Comparison of ENCODE assay signal across 30 cellular contexts in genomic region chr15:92418864-92419263, GRCh38. TPM values are rescaled to one million over a fixed set of nuclear protein-coding genes. Genes with fewer than 3 reads are reported as not detected.
DNase-seq lines count a peak whose midpoint lies in the region; ATAC-seq, FAIRE-seq and TF ChIP-seq lines count a peak whose summit lies in the region.
"Had no signal": no experiment of that assay in that cellular context is flagged by ENCODE, and none has a peak within 500 bp of the region (broad histone marks: within the 10 kb centered on the region; RNA-seq: fewer than 3 reads in every experiment).

No MANE protein-coding gene starts in this region.

- FAIRE-seq in H1 (lab: Jason Lieb, UNC) = no peak
- FAIRE-seq: GM12892 had no signal

- no peaks in the 10 kb centered on the region for H3K9me3 ChIP-seq in H1 (ENCODE audit: insufficient read depth in 2 of 2, low read depth in 1 of 2, low read length in 1 of 2)
- H3K9me3 ChIP-seq in esophagus muscularis mucosa = no peaks in the 10 kb centered on the region
- H3K9me3 ChIP-seq: BE2C, SK-N-SH had no signal

- H3K79me2 ChIP-seq in H1 (ENCODE audit: control insufficient read depth in 1 of 2, insufficient read depth in 2 of 2, low read length in 2 of 2) = no peaks in the 10 kb centered on the region

- no peak overlapping the region for H2BK15ac ChIP-seq in H1 (ENCODE audit: low read length)

- H2AFZ ChIP-seq in H1 (ENCODE audit: low read length) = no peak overlapping the region

- no peak overlapping the region for H4K5ac ChIP-seq in H1 (ENCODE audit: insufficient read length, low read depth, low read length)

- H3K79me1 ChIP-seq in H1 (ENCODE audit: low read depth, low read length) = no peaks in the 10 kb centered on the region; the same call in 1 of the 2 replicates

- no peak overlapping the region for H3K56ac ChIP-seq in H1 (replicated peaks; ENCODE audit: insufficient read length, low read depth, low read length)

- no peaks in the 10 kb centered on the region for H3K23me2 ChIP-seq in H1 (ENCODE audit: low read depth, low read length)

- CTCF ChIA-PET in H1 (lab: Charles Lee; ENCODE audit: partially characterized antibody) = interaction anchor here (0.9 to 4.9 kb wide), 10 partner anchors 9 to 323 kb away, joined by 3 to 26 read pairs (median 4); partner anchors contain the start of gene ST8SIA2

- no peak overlapping the region for H2AK5ac ChIP-seq in H1 (ENCODE audit: low read depth, low read length)

- no peak overlapping the region for H4K91ac ChIP-seq in H1 (replicated peaks; ENCODE audit: insufficient read length, low read length)

- H3K9ac ChIP-seq in H1 (replicated peaks in 1 of 4; ENCODE audit: extremely low read depth in 1 of 4, low read depth in 3 of 4, low read length in 3 of 4) = no peak overlapping the region
- H3K9ac ChIP-seq: SK-N-SH had no signal

- no peak overlapping the region for H2BK12ac ChIP-seq in H1 (ENCODE audit: low read depth, low read length)

- no peak overlapping the region for H2BK120ac ChIP-seq in H1 (replicated peaks; ENCODE audit: low read depth, low read length)

- TF ChIP-seq CTCF in H1 (IDR thresholded peaks at IDR 0.05; ENCODE audit: control extremely low read depth in 1 of 3, insufficient read depth in 1 of 3, low read depth in 1 of 3, low read length in 3 of 3) = peak in 2 of 3 experiments; percentile 2 to 32; a peak in 1 of 4 replicates
- TF ChIP-seq CTCF in esophagus muscularis mucosa (IDR thresholded peaks at IDR 0.05) = no peak

- no peak overlapping the region for H3K4ac ChIP-seq in H1 (replicated peaks; ENCODE audit: insufficient read length, low read depth, low read length)

- H4K8ac ChIP-seq in H1 (ENCODE audit: extremely low read depth, insufficient read depth, low read length) = no peak overlapping the region

- H2BK5ac ChIP-seq in H1 (ENCODE audit: low read depth, low read length) = no peak overlapping the region

- no peak overlapping the region for H3K23ac ChIP-seq in H1 (ENCODE audit: insufficient read length)

- TF ChIP-seq RAD21 in H1 (IDR thresholded peaks at IDR 0.05 in 1 of 2, conservative IDR thresholded peaks at IDR 0.05 in 1 of 2; ENCODE audit: low read depth in 2 of 2, low read length in 2 of 2) = peak in 1 of 2 experiments; percentile 22; a peak in 1 of 4 replicates

- H3K4me3 ChIP-seq in H1 (ENCODE audit: extremely low read depth in 1 of 4, insufficient read depth in 2 of 4, low read depth in 3 of 4, low read length in 4 of 4) = no peak overlapping the region
- H3K4me3 ChIP-seq in esophagus muscularis mucosa = no peak overlapping the region

- no peaks in the 10 kb centered on the region for H4K20me1 ChIP-seq in H1 (replicated peaks in 1 of 2; ENCODE audit: control insufficient read depth in 1 of 2, insufficient read depth in 2 of 2, low read length in 2 of 2)

- intact Hi-C loops in esophagus muscularis mucosa (cut with DNase I) = no loop called here

- POLR2A ChIA-PET in H1 (lab: Charles Lee; ENCODE audit: partially characterized antibody) = no interaction called here

- no peak overlapping the region for H3K18ac ChIP-seq in H1 (ENCODE audit: extremely low read depth, low read length)

- no peak overlapping the region for H2BK20ac ChIP-seq in H1 (ENCODE audit: low read length)

- no peak for TF ChIP-seq POLR2A in H1 (IDR thresholded peaks at IDR 0.05; ENCODE audit: control extremely low read depth in 1 of 2, low read depth in 2 of 2, low read length in 2 of 2)
- TF ChIP-seq POLR2A in esophagus muscularis mucosa (IDR thresholded peaks at IDR 0.05; ENCODE audit: low read depth) = no peak

- no peak overlapping the region for H3K14ac ChIP-seq in H1 (ENCODE audit: insufficient read length)

- no peak for TF ChIP-seq EP300 in H1 (IDR thresholded peaks at IDR 0.05; ENCODE audit: borderline replicate concordance in 1 of 2, low read depth in 2 of 2, low read length in 2 of 2)
- TF ChIP-seq EP300 in esophagus muscularis mucosa (IDR thresholded peaks at IDR 0.05) = no peak

- DNase-seq in NCI-H82 (lab: John Stamatoyannopoulos, UW) (peak; percentile 15), NCI-H82 treated with DMSO at 0.1 percent for 48 hours (lab: John Stamatoyannopoulos, UW; ENCODE audit: unreplicated experiment) (no peak), H1 (ENCODE audit: low read depth in 1 of 2, low spot score in 2 of 2) (no peak), mesenteric fat pad (ENCODE audit: low spot score) (peak; percentile 49), NCI-H446 (lab: John Stamatoyannopoulos, UW) (no peak), esophagus muscularis mucosa (ENCODE audit: extremely low spot score) (no peak)
- DNase-seq: ACHN; BE2C; CD8-positive, alpha-beta memory T cell; DMS 273 treated with DMSO at 0.1 percent for 48 hours; DMS79; EL; GF-D8; H7; HFFc6; KG1; MM.1S; NCI-H1417; NCI-H1694; NCI-H2029 treated with DMSO at 0.1 percent for 48 hours; NCI-H2171; NCI-H345; NCI-H748 treated with DMSO at 0.1 percent for 48 hours; NK-92 treated with Interleukin-12 subunit alpha and Interleukin-12 subunit beta, amount 100 ng/mL, for 24 hours; PC-3; SK-N-SH had no signal

- H3K36me3 ChIP-seq in H1 (ENCODE audit: control insufficient read depth in 2 of 4, insufficient read depth in 4 of 4, low read length in 3 of 4) = no peaks in the 10 kb centered on the region
- no peaks in the 10 kb centered on the region for H3K36me3 ChIP-seq in esophagus muscularis mucosa

- no peak overlapping the region for H3K27ac ChIP-seq in H1 (ENCODE audit: low read depth, low read length)
- H3K27ac ChIP-seq in esophagus muscularis mucosa (replicated peaks in 1 of 4) = no peak overlapping the region
- H3K27ac ChIP-seq: 22Rv1 had no signal

- ATAC-seq in GM19397 (IDR thresholded peaks at IDR 0.05; ENCODE audit: unreplicated experiment) = no peak
- ATAC-seq: PC-3 had no signal

- H3K4me2 ChIP-seq in H1 (ENCODE audit: insufficient read depth in 1 of 2, low read depth in 2 of 2, low read length in 2 of 2) = no peak overlapping the region
- H3K4me2 ChIP-seq: SK-N-SH had no signal

- H3K27me3 ChIP-seq in H1 (replicated peaks in 1 of 4; ENCODE audit: control insufficient read depth in 3 of 4, extremely low read depth in 1 of 4, insufficient read depth in 3 of 4, low read length in 3 of 4) (no peaks in the 10 kb centered on the region), esophagus muscularis mucosa (peaks cover 0 to 10% (median 0%) of the 10 kb centered on the region in 4 donors)
- H3K27me3 ChIP-seq: BE2C had no signal

- 91% methylated on average over 7 of the region's 7 CpGs; no CpG with 5 or more reads in 1 of the 2 experiments for WGBS in H1 (ENCODE audit: extremely low coverage in 1 of 2, insufficient coverage in 1 of 2, insufficient read length in 1 of 2, insufficient replicate concordance in 2 of 2, low coverage in 1 of 2, low lambda C conversion rate in 2 of 2, missing lambda C conversion rate in 1 of 2), 2 experiments
- 83% methylated on average over 6 of the region's 7 CpGs for WGBS in esophagus muscularis mucosa

- peaks cover 0 to 6% (median 0%) of the 10 kb centered on the region in 4 experiments; a peak in 2 of 7 replicates for H3K4me1 ChIP-seq in H1 (replicated peaks in 1 of 4; ENCODE audit: control insufficient read depth in 3 of 4, insufficient read depth in 4 of 4, low read length in 3 of 4)
- peaks cover 0 to 2% (median 0%) of the 10 kb centered on the region in 4 donors for H3K4me1 ChIP-seq in esophagus muscularis mucosa
- H3K4me1 ChIP-seq: BE2C had no signal

TF ChIP-seq in H1, 55 proteins besides CTCF, POLR2A, EP300 and RAD21:
- no peak for TF ChIP-seq SAP30 (IDR thresholded peaks at IDR 0.05; ENCODE audit: insufficient read depth, insufficient replicate concordance, low read length)
- TF ChIP-seq E2F6 (IDR thresholded peaks at IDR 0.05) = no peak
- TF ChIP-seq SIRT6 (IDR thresholded peaks at IDR 0.05; ENCODE audit: low read length) = no peak
- no peak for TF ChIP-seq KDM4A (IDR thresholded peaks at IDR 0.05; ENCODE audit: low read depth, low read length, severe bottlenecking)
- no peak for TF ChIP-seq TCF12 (IDR thresholded peaks at IDR 0.05; ENCODE audit: low read depth, low read length)
- no peak for TF ChIP-seq RFX5 (IDR thresholded peaks at IDR 0.05; ENCODE audit: borderline replicate concordance, low read depth, low read length)
- TF ChIP-seq SIN3A (conservative IDR thresholded peaks at IDR 0.05 in 1 of 2, IDR thresholded peaks at IDR 0.05 in 1 of 2; ENCODE audit: low read depth in 1 of 2, low read length in 2 of 2) = no peak
- no peak for TF ChIP-seq HDAC6 (IDR thresholded peaks at IDR 0.05; ENCODE audit: low read depth, low read length)
- no peak for TF ChIP-seq CEBPB (IDR thresholded peaks at IDR 0.05; ENCODE audit: low read depth, low read length)
TF ChIP-seq in H1: peak in this region for 0.

RNA-seq across cellular contexts. Expression of gene ST8SIA2, which starts 25.2 kb away (rescaled TPM):
- total RNA-seq in H1 (2021; fragmentation: NEBNext Ultra II Directional; extraction: Animal tissue kit (Norgen Biotek cat#: 25700)) = 3.2 and 4.5 TPM in 2 replicates
- polyA plus RNA-seq in H1 (2011; rRNA removed) = 3.0 and 4.4 TPM in 2 replicates
- polyA plus RNA-seq in H1 (2011; cell fraction: cytosol; rRNA removed) = 2.0 TPM
- polyA plus RNA-seq in H1 (2011; cell fraction: nucleus; rRNA removed) = 5.9 TPM
- polyA plus RNA-seq in H1 (2012, experiment 1 of 2) = 2.6 to 4.5 TPM (median 3.3 TPM) in 4 replicates
- polyA plus RNA-seq in H1 (2012, experiment 2 of 2) = 2.2 TPM
- polyA plus RNA-seq in H1 (2013, experiment 1 of 2) = 2.8 TPM
- 3.5 TPM for polyA plus RNA-seq in H1 (2013, experiment 2 of 2)
- 2.2 and 3.7 TPM in 2 replicates for polyA minus RNA-seq in H1 (2011; rRNA and poly(A)+ RNA removed)
- 1.5 TPM for polyA minus RNA-seq in H1 (2011; cell fraction: cytosol; rRNA and poly(A)+ RNA removed)
- 4.5 TPM for polyA minus RNA-seq in H1 (2011; cell fraction: nucleus; rRNA and poly(A)+ RNA removed)
- total RNA-seq in mesenteric fat pad = not detected
- total RNA-seq in esophagus muscularis mucosa = under 1 TPM in 3 of 4 donors, not detected in 1; 0.13 to 0.57 (median 0.50) TPM
- total RNA-seq: CD8-positive, alpha-beta memory T cell; PC-3 had no signal
- polyA plus RNA-seq: CD14-positive monocyte; CD8-positive, alpha-beta memory T cell had no signal

Comparison
In these comparisons a context has a peak if more than half of its experiments do, and no peak if none do; other contexts are left out.
1. DNase-seq: peak in NCI-H82 (single experiment) and mesenteric fat pad (single experiment); none in NCI-H82 treated with DMSO at 0.1 percent for 48 hours (single experiment), H1 (0 of 2), NCI-H446 (0 of 2) and esophagus muscularis mucosa (single experiment).
2. CTCF ChIP-seq: peak in H1 (2 of 3); none in esophagus muscularis mucosa (0 of 3).